19 cellular contexts compared by ENCODE assay signal in the genomic region with DNA sequence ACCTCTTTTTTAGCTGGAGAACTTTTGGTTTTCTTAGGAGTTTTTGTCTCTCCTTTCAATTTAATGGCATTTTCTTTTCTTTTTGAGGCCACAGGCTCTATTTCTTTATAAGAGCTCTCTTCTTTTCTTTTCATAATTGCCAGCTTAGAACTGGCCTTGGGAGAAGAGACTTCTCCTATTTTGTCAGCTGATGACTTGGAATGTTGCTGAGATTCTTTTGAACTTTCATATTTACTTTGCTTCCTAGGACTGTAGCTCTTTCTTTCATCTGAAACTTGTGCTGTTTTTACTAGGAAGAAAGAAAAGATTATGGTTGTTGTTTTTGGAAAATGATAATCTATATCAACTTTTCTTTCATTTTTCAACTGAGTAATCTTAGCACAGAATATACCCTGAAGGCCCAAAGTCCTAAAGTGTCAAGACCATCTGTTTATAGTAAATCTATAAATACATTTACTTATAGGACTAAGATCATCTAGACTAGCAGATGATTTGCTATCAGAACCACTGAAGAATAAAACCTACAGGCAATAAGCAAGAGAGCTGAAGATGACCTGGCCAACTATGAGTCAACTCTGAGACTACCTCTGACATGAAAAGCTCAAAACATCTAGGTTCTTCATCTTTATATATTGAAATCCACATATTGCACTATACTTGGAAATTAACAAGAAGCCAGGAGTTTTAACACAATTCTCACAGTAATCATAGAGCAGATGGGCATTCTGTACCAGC. TPM values are rescaled to one million over a fixed set of nuclear protein-coding genes. Genes with fewer than 3 reads are reported as not detected.
DNase-seq lines count a peak whose midpoint lies in the region; ATAC-seq, FAIRE-seq and TF ChIP-seq lines count a peak whose summit lies in the region.
"Had no signal": no experiment of that assay in that cellular context is flagged by ENCODE, and none has a peak within 500 bp of the region (broad histone marks: within the 10 kb centered on the region; RNA-seq: fewer than 3 reads in every experiment).

No MANE protein-coding gene starts in this region.

- POLR2A ChIA-PET in PC-3 (lab: Charles Lee; ENCODE audit: unreplicated experiment) = interaction anchor here (0.6 kb wide), 2 partner anchors 107 to 139 kb away, joined by 7 to 8 read pairs; no protein-coding TSS in a partner anchor

- peak overlapping the region; percentile 15; the same call in 1 of the 2 replicates for H3K4me2 ChIP-seq in PC-3 (ENCODE audit: low read length)

- intact Hi-C loops in PC-3 (cut with micrococcal nuclease) = no loop called here
- intact Hi-C loops in natural killer cell (cut with micrococcal nuclease) = no loop called here

- no peaks in the 10 kb centered on the region for H3F3A ChIP-seq in PC-3 (ENCODE audit: low read length, unreplicated experiment)

- H3K4me3 ChIP-seq in AG10803 (ENCODE audit: low read length) (no peak overlapping the region), PC-3 (ENCODE audit: low read length) (no peak overlapping the region), bronchial epithelial cell (ENCODE audit: low read depth, low read length) (no peak overlapping the region)
- H3K4me3 ChIP-seq: ovary had no signal

- FAIRE-seq in bronchial epithelial cell (lab: Jason Lieb, UNC) = no peak
- FAIRE-seq: H1, small intestine had no signal

- no peaks in the 10 kb centered on the region for H3K4me1 Mint-ChIP-seq in natural killer cell
- H3K4me1 Mint-ChIP-seq: mesothelial cell of epicardium had no signal

- no peaks in the 10 kb centered on the region for H3K27me3 Mint-ChIP-seq in natural killer cell (ENCODE audit: low read depth in 2 of 2)
- H3K27me3 Mint-ChIP-seq: activated CD4-positive, alpha-beta T cell treated with anti-CD3 and anti-CD28 coated beads, Interleukin-2, amount 10 ng/mL, durations not matched to agents 24 days and 14 days had no signal

- no peak for ATAC-seq in PC-3
- ATAC-seq in GM19397 (IDR thresholded peaks at IDR 0.05; ENCODE audit: unreplicated experiment) = no peak
- no peak for ATAC-seq in natural killer cell

- no peaks in the 10 kb centered on the region for H3K9me3 Mint-ChIP-seq in natural killer cell
- H3K9me3 Mint-ChIP-seq: activated CD4-positive, alpha-beta T cell treated with anti-CD3 and anti-CD28 coated beads, Interleukin-2, amount 10 ng/mL, durations not matched to agents 24 days and 14 days; mesothelial cell of epicardium had no signal

- no peaks in the 10 kb centered on the region for H3K9me2 ChIP-seq in PC-3 (replicated peaks; ENCODE audit: low read length)

- peak; percentile 14 for DNase-seq in AG10803 (ENCODE audit: low read depth)
- peak; percentile 15 for DNase-seq in PC-3
- DNase-seq in bronchial epithelial cell (ENCODE audit: low read depth) = peak; percentile 64
- peak; percentile 26 for DNase-seq in kidney glomerular epithelial cell (lab: John Stamatoyannopoulos, UW)
- DNase-seq in HuH-7.5 (ENCODE audit: low spot score) = no peak
- no peak for DNase-seq in NCI-H69 (lab: John Stamatoyannopoulos, UW)
- no peak for DNase-seq in natural killer cell
- DNase-seq: activated CD4-positive, alpha-beta T cell treated with anti-CD3 and anti-CD28 coated beads, Interleukin-2, amount 10 ng/mL, durations not matched to agents 24 days and 14 days; activated T-cell treated with anti-CD3 and anti-CD28 coated beads, Interleukin-2, amount 50 U/mL, for 48 hours; anterior cingulate cortex; BE2C; islet precursor cell; NCI-H774; ovary; small intestine; stimulated activated naive CD4-positive, alpha-beta T cell had no signal

- no peaks in the 10 kb centered on the region for H3K9me3 ChIP-seq in PC-3 (ENCODE audit: low read length)
- H3K9me3 ChIP-seq: BE2C, ovary had no signal

- peaks cover 24% of the 10 kb centered on the region for H3K4me1 ChIP-seq in PC-3 (ENCODE audit: insufficient read depth, low read length)
- H3K4me1 ChIP-seq: BE2C had no signal

- no peaks in the 10 kb centered on the region for H3K27me3 ChIP-seq in PC-3 (ENCODE audit: low read length)
- H3K27me3 ChIP-seq in bronchial epithelial cell (ENCODE audit: control insufficient read depth, insufficient read depth, low read length) = no peaks in the 10 kb centered on the region
- H3K27me3 ChIP-seq: BE2C, ovary had no signal

- H3K27ac ChIP-seq in PC-3 (ENCODE audit: low read length) = peak overlapping the region; percentile 62
- H3K27ac ChIP-seq: ovary had no signal

- H2AFZ ChIP-seq in PC-3 (ENCODE audit: low read length) = no peak overlapping the region

- H3K27ac Mint-ChIP-seq in natural killer cell = peak overlapping the region in 1 of 2 donors; percentile 21
- H3K27ac Mint-ChIP-seq: activated CD4-positive, alpha-beta T cell treated with anti-CD3 and anti-CD28 coated beads, Interleukin-2, amount 10 ng/mL, durations not matched to agents 24 days and 14 days; mesothelial cell of epicardium had no signal

- H3K4me3 Mint-ChIP-seq in natural killer cell = no peak overlapping the region
- H3K4me3 Mint-ChIP-seq: activated CD4-positive, alpha-beta T cell treated with anti-CD3 and anti-CD28 coated beads, Interleukin-2, amount 10 ng/mL, durations not matched to agents 24 days and 14 days; mesothelial cell of epicardium had no signal

- H3K36me3 ChIP-seq in PC-3 (ENCODE audit: low read depth, low read length) = peaks cover 10% of the 10 kb centered on the region
- peaks cover 3% of the 10 kb centered on the region for H3K36me3 ChIP-seq in bronchial epithelial cell (ENCODE audit: control insufficient read depth, insufficient read depth, low read length)
- H3K36me3 ChIP-seq: ovary had no signal

- CTCF ChIA-PET in PC-3 (lab: Charles Lee) = no interaction called here

- H3K36me3 Mint-ChIP-seq in natural killer cell = no peaks in the 10 kb centered on the region

- no TSS peak for BruUV-seq in PC-3 (replicated peaks; lab: Mats Ljungman, UMichigan)

- H3K9ac ChIP-seq in PC-3 (ENCODE audit: low read length) = no peak overlapping the region

- H3K79me2 ChIP-seq in PC-3 (ENCODE audit: low read length) = no peaks in the 10 kb centered on the region

- H4K20me1 ChIP-seq in PC-3 (ENCODE audit: low read length) = no peaks in the 10 kb centered on the region

- TF ChIP-seq CTCF in AG10803 (conservative IDR thresholded peaks at IDR 0.05; ENCODE audit: low read length) = no peak
- TF ChIP-seq CTCF in PC-3 (conservative IDR thresholded peaks at IDR 0.05; ENCODE audit: low read depth, low read length) = no peak
- no peak for TF ChIP-seq CTCF in bronchial epithelial cell (IDR thresholded peaks at IDR 0.05; ENCODE audit: insufficient read depth, low read length, severe bottlenecking)
- no peak for TF ChIP-seq CTCF in natural killer cell (IDR thresholded peaks at IDR 0.05)

RNA-seq across cellular contexts. Expression of a gene that starts 45.6 kb away (rescaled TPM):
- total RNA-seq in PC-3 (2014; rRNA removed) = 43.9 and 51.6 TPM in 2 replicates
- total RNA-seq in bronchial epithelial cell = 48.2 and 112 TPM in 2 replicates
- 100 to 1,000 TPM in 1 of 3 donors, 10 to 100 TPM in 2; 74.6 to 103 (median 84.7) TPM for total RNA-seq in natural killer cell

Comparison
In these comparisons a context has a peak if more than half of its experiments do, and no peak if none do; other contexts are left out.
1. DNase-seq: peak in AG10803 (single experiment), PC-3 (single experiment), bronchial epithelial cell (single experiment) and kidney glomerular epithelial cell (single experiment); none in HuH-7.5 (single experiment), NCI-H69 (single experiment) and natural killer cell (single experiment).